8 cellular contexts compared by ENCODE assay signal in genomic region chr16:11345040-11345862, GRCh38. TPM values are rescaled to one million over a fixed set of nuclear protein-coding genes. Genes with fewer than 3 reads are reported as not detected.
DNase-seq lines count a peak whose midpoint lies in the region; ATAC-seq and TF ChIP-seq lines count a peak whose summit lies in the region.

TSS of gene RMI2 (plus strand) at chr16:11345459. CDS start at chr16:11345472, 13 bp downstream.

- TF ChIP-seq POLR2A in erythroblast (IDR thresholded peaks at IDR 0.05; ENCODE audit: low read length): peak; percentile 78

- peak within 1 kb of the TSS; percentile 78 for H3K4me3 ChIP-seq in Jurkat, Clone E6-1 (ENCODE audit: low read length)
- H3K4me3 ChIP-seq in PC-3 (ENCODE audit: low read length): peak within 1 kb of the TSS; percentile 73
- peak within 1 kb of the TSS; percentile 64 to 96 for H3K4me3 ChIP-seq in mucosa of rectum (ENCODE audit: low read length in 2 of 2)

- ATAC-seq in GM21717 (IDR thresholded peaks at IDR 0.05; ENCODE audit: unreplicated experiment) (peak; percentile 89), PC-3 (peak; percentile 88)

- BruUV-seq in PC-3 (replicated peaks; lab: Mats Ljungman, UMichigan): no TSS peak

- intact Hi-C loops in PC-3 (cut with micrococcal nuclease): no loop called here

- H3K4me1 ChIP-seq in PC-3 (ENCODE audit: insufficient read depth, low read length) (peaks cover 46% of the 10 kb centered on the region), mucosa of rectum (ENCODE audit: control insufficient read depth in 2 of 2, insufficient read depth in 2 of 2, low read length in 2 of 2) (peaks cover 3 to 13% of the 10 kb centered on the region in 2 donors)

- H3K27ac ChIP-seq in PC-3 (ENCODE audit: low read length) (peak within 1 kb of the TSS; percentile 9; the same call in 1 of the 2 replicates), mucosa of rectum (ENCODE audit: low read depth in 2 of 2, low read length in 2 of 2) (no peak within 1 kb of the TSS)

- CTCF ChIA-PET in PC-3 (lab: Charles Lee): no interaction called here

- DNase-seq in DMS53 (lab: John Stamatoyannopoulos, UW): peak; percentile 96
- peak; percentile 95 for DNase-seq in Jurkat, Clone E6-1 (ENCODE audit: low read depth, low spot score)
- DNase-seq in PC-3: peak; percentile 93
- peak; percentile 92 for DNase-seq in activated T-cell treated with anti-CD3 and anti-CD28 coated beads for 4 hours
- peak; percentile 98 to 99 for DNase-seq in erythroblast (lab: John Stamatoyannopoulos, UW)
- peak; percentile 97 for DNase-seq in stimulated activated CD8-positive, alpha-beta memory T cell treated with anti-CD3 and anti-CD28 coated beads, Interleukin-4, amount 100 ng/mL, for 48 hours

- no peaks in the 10 kb centered on the region for H3F3A ChIP-seq in PC-3 (ENCODE audit: low read length, unreplicated experiment)

- POLR2A ChIA-PET in PC-3 (lab: Charles Lee; ENCODE audit: unreplicated experiment): interaction anchor here (0.6 kb wide), 1 partner anchor 15 kb away, joined by 3 read pairs; no protein-coding TSS in a partner anchor

- no peaks in the 10 kb centered on the region for H4K20me1 ChIP-seq in PC-3 (ENCODE audit: low read length)

- peak within 1 kb of the TSS; percentile 94 for H2AFZ ChIP-seq in PC-3 (ENCODE audit: low read length)

- peak within 1 kb of the TSS; percentile 91 for H3K4me2 ChIP-seq in PC-3 (ENCODE audit: low read length)

- peaks cover 38% of the 10 kb centered on the region for H3K79me2 ChIP-seq in PC-3 (ENCODE audit: low read length)

- H3K9me2 ChIP-seq in PC-3 (replicated peaks; ENCODE audit: low read length): no peaks in the 10 kb centered on the region

- H3K9me3 ChIP-seq in PC-3 (ENCODE audit: low read length) (no peaks in the 10 kb centered on the region), mucosa of rectum (ENCODE audit: control insufficient read depth in 2 of 2, low read length in 2 of 2) (no peaks in the 10 kb centered on the region)

- peak within 1 kb of the TSS; percentile 88 for H3K9ac ChIP-seq in PC-3 (ENCODE audit: low read length)
- H3K9ac ChIP-seq in mucosa of rectum (ENCODE audit: low read depth in 1 of 2, low read length in 2 of 2): peak within 1 kb of the TSS; percentile 54 to 67

- no peak for TF ChIP-seq CTCF in PC-3 (conservative IDR thresholded peaks at IDR 0.05; ENCODE audit: low read depth, low read length)

- no peaks in the 10 kb centered on the region for H3K27me3 ChIP-seq in PC-3 (ENCODE audit: low read length)
- no peaks in the 10 kb centered on the region for H3K27me3 ChIP-seq in mucosa of rectum (ENCODE audit: control insufficient read depth in 2 of 2, insufficient read depth in 2 of 2, low read length in 2 of 2)

- no peaks in the 10 kb centered on the region for H3K36me3 ChIP-seq in PC-3 (ENCODE audit: low read depth, low read length)
- H3K36me3 ChIP-seq in mucosa of rectum (ENCODE audit: control insufficient read depth in 2 of 2, insufficient read depth in 2 of 2, low read length in 2 of 2): no peaks in the 10 kb centered on the region

RNA-seq across cellular contexts. Expression of gene RMI2, which starts in this region (rescaled TPM):
- 23.6 TPM for polyA plus RNA-seq in Jurkat, Clone E6-1 (2012; ENCODE audit: insufficient read depth, insufficient read length)
- total RNA-seq in PC-3 (2014; rRNA removed): 10.2 and 10.9 TPM in 2 replicates
